Comparison of ENCODE assay signal across 22 cellular contexts in genomic region chr3:172690936-172691335, GRCh38. TPM values are rescaled to one million over a fixed set of nuclear protein-coding genes. Genes with fewer than 3 reads are reported as not detected.
DNase-seq lines count a peak whose midpoint lies in the region; ATAC-seq and TF ChIP-seq lines count a peak whose summit lies in the region.
"Had no signal": no experiment of that assay in that cellular context is flagged by ENCODE, and none has a peak within 500 bp of the region (broad histone marks: within the 10 kb centered on the region; RNA-seq: fewer than 3 reads in every experiment).

No MANE protein-coding gene starts in this region.

- H3K36me3 Mint-ChIP-seq in Calu3 (ENCODE audit: insufficient read depth, unreplicated experiment): peaks cover 28% of the 10 kb centered on the region
- H3K36me3 Mint-ChIP-seq: CD14-positive monocyte had no signal

- H3K4me1 Mint-ChIP-seq in Calu3 (ENCODE audit: low read depth, unreplicated experiment): peaks cover 70% of the 10 kb centered on the region

- no peaks in the 10 kb centered on the region for H3F3A ChIP-seq in PC-3 (ENCODE audit: low read length, unreplicated experiment)

- H3K4me2 ChIP-seq in PC-3 (ENCODE audit: low read length): peak overlapping the region; percentile 35

- H3K27me3 ChIP-seq in PC-3 (ENCODE audit: low read length): no peaks in the 10 kb centered on the region
- no peaks in the 10 kb centered on the region for H3K27me3 ChIP-seq in stomach smooth muscle (ENCODE audit: control insufficient read depth in 1 of 2, insufficient read depth in 2 of 2, low read length in 2 of 2)
- H3K27me3 ChIP-seq: Peyer's patch had no signal

- POLR2A ChIA-PET in PC-3 (lab: Charles Lee; ENCODE audit: unreplicated experiment): no interaction called here

- CTCF ChIA-PET in Calu3 (lab: Charles Lee): interaction anchor here (0.6 to 2.9 kb wide), 8 partner anchors 10 to 59 kb away, joined by 3 to 18 read pairs (median 5); partner anchors contain the start of gene ECT2
- CTCF ChIA-PET in PC-3 (lab: Charles Lee): interaction anchor here (1.0 kb wide), 1 partner anchor 59 kb away, joined by 12 read pairs; no protein-coding TSS in a partner anchor

- intact Hi-C loops in Calu3 (cut with micrococcal nuclease; ENCODE audit: unreplicated experiment): loop anchor here (2.0 kb wide), 1 partner anchor 20 kb away; the partner anchor contains the start of gene NCEH1
- intact Hi-C loops in PC-3 (cut with micrococcal nuclease): loop anchor here (1.0 kb wide), 1 partner anchor 20 kb away; the partner anchor contains the start of gene NCEH1
- intact Hi-C loops in left ventricle myocardium superior (cut with micrococcal nuclease): no loop called here

- no peaks in the 10 kb centered on the region for H3K9me2 ChIP-seq in PC-3 (replicated peaks; ENCODE audit: low read length)

- H3K4me3 ChIP-seq in PC-3 (ENCODE audit: low read length) (peak overlapping the region; percentile 14; the same call in 1 of the 2 replicates), stomach smooth muscle (ENCODE audit: low read length in 2 of 2) (peak overlapping the region in 1 of 2 donors; percentile 16)
- H3K4me3 ChIP-seq: Peyer's patch had no signal

- BruUV-seq in Calu3 (replicated peaks; lab: Mats Ljungman, UMichigan): no TSS peak
- no TSS peak for BruUV-seq in PC-3 (replicated peaks; lab: Mats Ljungman, UMichigan)

- DNase-seq in Calu3 (no peak), PC-3 (peak; percentile 21), left ventricle myocardium superior (no peak)
- no peak for DNase-seq in activated naive CD4-positive, alpha-beta T cell treated with anti-CD3 and anti-CD28 coated beads, Interleukin-2, amount 50 U/mL, for 16 hours
- DNase-seq: CD8-positive, alpha-beta memory T cell; DMS153; DND-41; KBM-7; MV-4-11; NCI-H1105; NCI-H1436 treated with DMSO at 0.1 percent for 48 hours; NCI-H1930; NCI-H446; NCI-H526; SHP77 treated with DMSO at 0.1 percent for 48 hours had no signal

- no peak for TF ChIP-seq CTCF in Calu3 (IDR thresholded peaks at IDR 0.05; ENCODE audit: unreplicated experiment)
- TF ChIP-seq CTCF in PC-3 (conservative IDR thresholded peaks at IDR 0.05; ENCODE audit: low read depth, low read length): no peak

- H3K27me3 Mint-ChIP-seq in Calu3 (ENCODE audit: unreplicated experiment): no peaks in the 10 kb centered on the region
- H3K27me3 Mint-ChIP-seq: B cell; CD8-positive, alpha-beta memory T cell had no signal

- H3K9me3 Mint-ChIP-seq in Calu3 (ENCODE audit: low read depth, unreplicated experiment): peaks cover 2% of the 10 kb centered on the region
- H3K9me3 Mint-ChIP-seq: CD8-positive, alpha-beta memory T cell had no signal

- H4K20me1 ChIP-seq in PC-3 (ENCODE audit: low read length): peaks cover 14% of the 10 kb centered on the region; the same call in 1 of the 2 replicates

- no peak overlapping the region for H2AFZ ChIP-seq in PC-3 (ENCODE audit: low read length)

- H3K4me3 Mint-ChIP-seq in Calu3 (ENCODE audit: low read depth, unreplicated experiment): peak overlapping the region; percentile 33
- H3K4me3 Mint-ChIP-seq: B cell; CD14-positive monocyte; CD8-positive, alpha-beta memory T cell had no signal

- peak overlapping the region; percentile 51 for H3K27ac Mint-ChIP-seq in Calu3 (ENCODE audit: unreplicated experiment)
- H3K27ac Mint-ChIP-seq: B cell had no signal

- H3K4me1 ChIP-seq in PC-3 (ENCODE audit: insufficient read depth, low read length) (peaks cover 28% of the 10 kb centered on the region), stomach smooth muscle (ENCODE audit: control insufficient read depth, insufficient read depth, low read length) (peaks cover 12% of the 10 kb centered on the region)

- H3K27ac ChIP-seq in PC-3 (ENCODE audit: low read length): peak overlapping the region; percentile 12; the same call in 1 of the 2 replicates
- peak overlapping the region; percentile 13 for H3K27ac ChIP-seq in stomach smooth muscle (ENCODE audit: low read length)

- H3K9me3 ChIP-seq in PC-3 (ENCODE audit: low read length) (no peaks in the 10 kb centered on the region), stomach smooth muscle (ENCODE audit: control insufficient read depth in 2 of 2, low read length in 2 of 2) (no peaks in the 10 kb centered on the region)
- H3K9me3 ChIP-seq: Peyer's patch had no signal

- H3K79me2 ChIP-seq in PC-3 (ENCODE audit: low read length): peaks cover 85% of the 10 kb centered on the region

- H3K36me3 ChIP-seq in PC-3 (ENCODE audit: low read depth, low read length) (no peaks in the 10 kb centered on the region), stomach smooth muscle (ENCODE audit: control insufficient read depth in 2 of 2, insufficient read depth in 2 of 2, low read length in 2 of 2) (no peaks in the 10 kb centered on the region)
- H3K36me3 ChIP-seq: Peyer's patch had no signal

- ATAC-seq in PC-3: peak; percentile 4; the same call in 1 of the 2 replicates
- ATAC-seq in esophagus mucosa: peak; percentile 38
- no peak for ATAC-seq in GM21515 (IDR thresholded peaks at IDR 0.05; ENCODE audit: unreplicated experiment)
- no peak for ATAC-seq in left ventricle myocardium superior
- ATAC-seq: HCT116 had no signal

- H3K9ac ChIP-seq in PC-3 (ENCODE audit: low read length) (no peak overlapping the region), stomach smooth muscle (ENCODE audit: low read length in 2 of 2) (no peak overlapping the region)

RNA-seq across cellular contexts. Expression of gene NCEH1, which starts 19.9 kb away (rescaled TPM):
- total RNA-seq in Calu3 (2022) (159 and 163 TPM in 2 replicates), PC-3 (2014; rRNA removed) (28.2 and 33.9 TPM in 2 replicates), esophagus mucosa (5.3 TPM), left ventricle myocardium superior (63.6 TPM)

RNA-seq across cellular contexts. Expression of gene ECT2, which starts 59.6 kb away (rescaled TPM):
- total RNA-seq in Calu3 (2022) (170 and 201 TPM in 2 replicates), PC-3 (2014; rRNA removed) (66.9 and 77.4 TPM in 2 replicates), esophagus mucosa (22.4 TPM), left ventricle myocardium superior (4.8 TPM)

Comparison
In these comparisons a context has a peak if more than half of its experiments do, and no peak if none do; other contexts are left out.
1. ATAC-seq: peak in PC-3 (single experiment) and esophagus mucosa (single experiment); none in GM21515 (single experiment) and left ventricle myocardium superior (single experiment).